35 cellular contexts compared by ENCODE assay signal in the genomic region with DNA sequence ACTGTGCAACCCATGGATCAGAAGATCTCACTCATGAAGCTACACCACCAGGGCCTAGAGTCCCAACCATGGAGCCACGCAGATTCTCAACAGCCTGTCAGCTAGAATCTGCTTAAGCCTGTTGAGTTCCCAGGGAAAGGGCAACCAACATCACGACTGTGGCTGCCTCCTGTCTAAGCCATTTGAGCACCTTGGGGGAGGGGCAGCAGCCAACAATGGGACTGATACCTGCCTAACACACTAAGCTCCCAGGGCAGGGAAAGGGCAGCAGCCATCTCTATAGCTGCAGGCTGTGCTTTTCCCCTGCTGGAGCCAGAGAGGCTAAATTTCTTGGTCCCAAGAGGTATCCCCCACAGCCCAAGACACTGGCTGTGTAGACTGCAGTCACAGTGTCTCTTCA.
DNase-seq lines count a peak whose midpoint lies in the region; ATAC-seq and TF ChIP-seq lines count a peak whose summit lies in the region.
"Had no signal": no experiment of that assay in that cellular context is flagged by ENCODE, and none has a peak within 500 bp of the region (broad histone marks: within the 10 kb centered on the region; RNA-seq: fewer than 3 reads in every experiment).

No MANE protein-coding gene starts in this region.

- H3K27me3 ChIP-seq in spleen (replicated peaks in 1 of 7): no peaks in the 10 kb centered on the region
- H3K27me3 ChIP-seq: BE2C; BLaER1; BLaER1 treated with 17β-estradiol and CSF1 and Interleukin-3, amounts not matched to agents 10 nM and 100 nM had no signal

- TF ChIP-seq CTCF in chondrocyte (IDR thresholded peaks at IDR 0.05) (no peak), osteocyte (IDR thresholded peaks at IDR 0.05) (no peak), spleen (IDR thresholded peaks at IDR 0.05 in 8 of 11, conservative IDR thresholded peaks at IDR 0.05 in 3 of 11) (no peak)

- intact Hi-C loops in spleen (cut with DNase I; ENCODE audit: low total_unique reads): no loop called here

- H3K27ac ChIP-seq in spleen: no peak overlapping the region
- H3K27ac ChIP-seq: 22Rv1; A549; BLaER1; BLaER1 treated with 17β-estradiol and CSF1 and Interleukin-3, amounts not matched to agents 10 nM and 100 nM; C4-2B had no signal

- 60 to 71% (median 64%) methylated on average over 1 to 2 of the region's 2 CpGs; no CpG with 5 or more reads in 1 of the 5 donors for WGBS in spleen, 5 donors

- DNase-seq in activated T-cell treated with anti-CD3 and anti-CD28 coated beads, Interleukin-2, amount 50 U/mL, for 1 hour: peak; percentile 2
- DNase-seq in activated T-cell treated with anti-CD3 and anti-CD28 coated beads, Interleukin-2, amount 50 U/mL, for 4 hours: no peak
- DNase-seq in chondrocyte (ENCODE audit: low spot score) (peak; percentile 57), osteocyte (ENCODE audit: extremely low spot score, unreplicated experiment) (peak; percentile 69), spleen (peak; percentile 55), LoVo (ENCODE audit: low spot score) (no peak), NCI-H1436 treated with DMSO at 0.1 percent for 48 hours (lab: John Stamatoyannopoulos, UW) (no peak)
- DNase-seq: 8988T; ACHN; AML-193; BE2C; C1 segment of cervical spinal cord; Caco-2; Calu3; CD4-positive, alpha-beta memory T cell; CD4-positive, alpha-beta T cell; CD4-positive, CD25-positive, alpha-beta regulatory T cell; CD8-positive, alpha-beta memory T cell; CD8-positive, alpha-beta T cell; COR-L47; DMS 273 treated with DMSO at 0.1 percent for 48 hours; DMS153; DMS53; DMS79; DMS79 treated with DMSO at 0.1 percent for 48 hours; DND-41; EL had no signal

- no peak overlapping the region for H3K27ac Mint-ChIP-seq in chondrocyte (ENCODE audit: unreplicated experiment)
- H3K27ac Mint-ChIP-seq in osteocyte (ENCODE audit: unreplicated experiment): no peak overlapping the region
- H3K27ac Mint-ChIP-seq: B cell; CD14-positive monocyte; CD4-positive, alpha-beta memory T cell; CD4-positive, alpha-beta T cell; CD4-positive, CD25-positive, alpha-beta regulatory T cell; CD8-positive, alpha-beta memory T cell; CD8-positive, alpha-beta T cell had no signal

- H3K9me3 Mint-ChIP-seq in activated T-cell treated with anti-CD3 and anti-CD28 coated beads, Interleukin-2, amount 50 U/mL, for 4 hours: peaks cover 8% of the 10 kb centered on the region
- H3K9me3 Mint-ChIP-seq in chondrocyte (ENCODE audit: low read depth): peaks cover 61% of the 10 kb centered on the region
- H3K9me3 Mint-ChIP-seq in osteocyte (ENCODE audit: unreplicated experiment): peaks cover 38% of the 10 kb centered on the region

- H3K36me3 Mint-ChIP-seq in activated T-cell treated with anti-CD3 and anti-CD28 coated beads, Interleukin-2, amount 50 U/mL, for 4 hours (ENCODE audit: insufficient read depth): no peaks in the 10 kb centered on the region
- H3K36me3 Mint-ChIP-seq in chondrocyte (ENCODE audit: low read depth): peaks cover 5% of the 10 kb centered on the region
- no peaks in the 10 kb centered on the region for H3K36me3 Mint-ChIP-seq in osteocyte (ENCODE audit: unreplicated experiment)
- H3K36me3 Mint-ChIP-seq: CD14-positive monocyte; CD4-positive, alpha-beta memory T cell; CD4-positive, CD25-positive, alpha-beta regulatory T cell; CD8-positive, alpha-beta memory T cell; CD8-positive, alpha-beta T cell had no signal

- TF ChIP-seq POLR2A in spleen (IDR thresholded peaks at IDR 0.05): no peak

- no peak overlapping the region for H3K4me3 ChIP-seq in spleen
- H3K4me3 ChIP-seq: A549; BLaER1; BLaER1 treated with 17β-estradiol and CSF1 and Interleukin-3, amounts not matched to agents 10 nM and 100 nM had no signal

- H3K36me3 ChIP-seq in spleen: no peaks in the 10 kb centered on the region
- H3K36me3 ChIP-seq: BE2C; BLaER1; BLaER1 treated with 17β-estradiol and CSF1 and Interleukin-3, amounts not matched to agents 10 nM and 100 nM had no signal

- no peaks in the 10 kb centered on the region for H3K4me1 Mint-ChIP-seq in activated T-cell treated with anti-CD3 and anti-CD28 coated beads, Interleukin-2, amount 50 U/mL, for 4 hours (ENCODE audit: low read depth)
- H3K4me1 Mint-ChIP-seq in chondrocyte (ENCODE audit: low read depth): no peaks in the 10 kb centered on the region
- H3K4me1 Mint-ChIP-seq in osteocyte (ENCODE audit: unreplicated experiment): no peaks in the 10 kb centered on the region
- H3K4me1 Mint-ChIP-seq: B cell; CD14-positive monocyte; CD4-positive, alpha-beta memory T cell; CD4-positive, CD25-positive, alpha-beta regulatory T cell; CD8-positive, alpha-beta memory T cell had no signal

- H3K9me3 ChIP-seq in spleen: peaks cover 0 to 56% (median 15%) of the 10 kb centered on the region in 8 donors
- H3K9me3 ChIP-seq: A549, BE2C, Caco-2 had no signal

- peaks cover 9% of the 10 kb centered on the region for H3K27me3 Mint-ChIP-seq in activated T-cell treated with anti-CD3 and anti-CD28 coated beads, Interleukin-2, amount 50 U/mL, for 4 hours (ENCODE audit: low read depth)
- no peaks in the 10 kb centered on the region for H3K27me3 Mint-ChIP-seq in chondrocyte (ENCODE audit: low read depth)
- H3K27me3 Mint-ChIP-seq in osteocyte (ENCODE audit: unreplicated experiment): no peaks in the 10 kb centered on the region
- H3K27me3 Mint-ChIP-seq: B cell; CD4-positive, alpha-beta T cell; CD4-positive, CD25-positive, alpha-beta regulatory T cell had no signal

- H3K4me1 ChIP-seq in spleen: no peaks in the 10 kb centered on the region
- H3K4me1 ChIP-seq: A549; BE2C; BLaER1; BLaER1 treated with 17β-estradiol and CSF1 and Interleukin-3, amounts not matched to agents 10 nM and 100 nM; Caco-2 had no signal

- ATAC-seq in activated T-cell treated with anti-CD3 and anti-CD28 coated beads, Interleukin-2, amount 50 U/mL, for 4 hours: no peak
- ATAC-seq in HG02981 (IDR thresholded peaks at IDR 0.05; ENCODE audit: unreplicated experiment): no peak
- ATAC-seq: A549; CD8-positive, alpha-beta T cell had no signal

- H3K4me3 Mint-ChIP-seq in activated T-cell treated with anti-CD3 and anti-CD28 coated beads, Interleukin-2, amount 50 U/mL, for 4 hours: no peak overlapping the region
- H3K4me3 Mint-ChIP-seq in chondrocyte (ENCODE audit: unreplicated experiment) (no peak overlapping the region), osteocyte (ENCODE audit: unreplicated experiment) (no peak overlapping the region)
- H3K4me3 Mint-ChIP-seq: B cell; CD14-positive monocyte; CD4-positive, alpha-beta memory T cell; CD4-positive, alpha-beta T cell; CD4-positive, CD25-positive, alpha-beta regulatory T cell; CD8-positive, alpha-beta memory T cell; CD8-positive, alpha-beta T cell had no signal

Comparison
In these comparisons a context has a peak if more than half of its experiments do, and no peak if none do; other contexts are left out.
1. DNase-seq: peak in activated T-cell treated with anti-CD3 and anti-CD28 coated beads, Interleukin-2, amount 50 U/mL, for 1 hour (single experiment), chondrocyte (single experiment), osteocyte (single experiment) and spleen (single experiment); none in activated T-cell treated with anti-CD3 and anti-CD28 coated beads, Interleukin-2, amount 50 U/mL, for 4 hours (single experiment), LoVo (single experiment) and NCI-H1436 treated with DMSO at 0.1 percent for 48 hours (single experiment).